ENCODE assay signal across 1 cellular context in the genomic region with DNA sequence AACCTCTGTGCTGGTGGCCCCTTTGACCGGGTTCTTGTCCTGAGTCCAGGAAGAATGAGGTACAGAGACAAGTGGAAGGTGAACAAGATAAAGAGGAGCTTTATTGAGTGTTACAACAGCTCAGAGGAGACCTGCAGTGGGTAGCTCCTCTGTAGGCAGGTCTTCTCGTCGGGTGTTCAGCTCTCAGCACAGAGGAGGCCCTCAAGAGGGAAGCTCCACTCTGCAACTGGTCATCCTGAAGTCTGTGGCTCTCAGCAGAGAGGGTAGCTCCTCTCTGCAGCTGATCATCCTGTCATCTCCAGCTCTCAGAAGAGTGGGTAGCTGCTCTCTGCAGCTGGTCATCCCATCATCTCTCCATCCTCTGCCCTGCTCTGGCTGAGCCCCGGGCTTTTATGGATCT.
TF ChIP-seq lines count a peak whose summit lies in the region.

No MANE protein-coding gene starts in this region.

TF ChIP-seq in WTC11, 78 proteins besides CTCF, POLR2A, EP300 and RAD21 (continued from another document):
- TF ChIP-seq, protein P1, sequence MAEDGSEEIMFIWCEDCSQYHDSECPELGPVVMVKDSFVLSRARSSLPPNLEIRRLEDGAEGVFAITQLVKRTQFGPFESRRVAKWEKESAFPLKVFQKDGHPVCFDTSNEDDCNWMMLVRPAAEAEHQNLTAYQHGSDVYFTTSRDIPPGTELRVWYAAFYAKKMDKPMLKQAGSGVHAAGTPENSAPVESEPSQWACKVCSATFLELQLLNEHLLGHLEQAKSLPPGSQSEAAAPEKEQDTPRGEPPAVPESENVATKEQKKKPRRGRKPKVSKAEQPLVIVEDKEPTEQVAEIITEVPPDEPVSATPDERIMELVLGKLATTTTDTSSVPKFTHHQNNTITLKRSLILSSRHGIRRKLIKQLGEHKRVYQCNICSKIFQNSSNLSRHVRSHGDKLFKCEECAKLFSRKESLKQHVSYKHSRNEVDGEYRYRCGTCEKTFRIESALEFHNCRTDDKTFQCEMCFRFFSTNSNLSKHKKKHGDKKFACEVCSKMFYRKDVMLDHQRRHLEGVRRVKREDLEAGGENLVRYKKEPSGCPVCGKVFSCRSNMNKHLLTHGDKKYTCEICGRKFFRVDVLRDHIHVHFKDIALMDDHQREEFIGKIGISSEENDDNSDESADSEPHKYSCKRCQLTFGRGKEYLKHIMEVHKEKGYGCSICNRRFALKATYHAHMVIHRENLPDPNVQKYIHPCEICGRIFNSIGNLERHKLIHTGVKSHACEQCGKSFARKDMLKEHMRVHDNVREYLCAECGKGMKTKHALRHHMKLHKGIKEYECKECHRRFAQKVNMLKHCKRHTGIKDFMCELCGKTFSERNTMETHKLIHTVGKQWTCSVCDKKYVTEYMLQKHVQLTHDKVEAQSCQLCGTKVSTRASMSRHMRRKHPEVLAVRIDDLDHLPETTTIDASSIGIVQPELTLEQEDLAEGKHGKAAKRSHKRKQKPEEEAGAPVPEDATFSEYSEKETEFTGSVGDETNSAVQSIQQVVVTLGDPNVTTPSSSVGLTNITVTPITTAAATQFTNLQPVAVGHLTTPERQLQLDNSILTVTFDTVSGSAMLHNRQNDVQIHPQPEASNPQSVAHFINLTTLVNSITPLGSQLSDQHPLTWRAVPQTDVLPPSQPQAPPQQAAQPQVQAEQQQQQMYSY (CRISPR knock-in tag; IDR thresholded peaks at IDR 0.05), result no peak
- TF ChIP-seq TP53 (CRISPR knock-in tag; IDR thresholded peaks at IDR 0.05) (no peak), RELA (CRISPR knock-in tag; IDR thresholded peaks at IDR 0.05; ENCODE audit: borderline replicate concordance) (no peak)
- TF ChIP-seq, protein P2, sequence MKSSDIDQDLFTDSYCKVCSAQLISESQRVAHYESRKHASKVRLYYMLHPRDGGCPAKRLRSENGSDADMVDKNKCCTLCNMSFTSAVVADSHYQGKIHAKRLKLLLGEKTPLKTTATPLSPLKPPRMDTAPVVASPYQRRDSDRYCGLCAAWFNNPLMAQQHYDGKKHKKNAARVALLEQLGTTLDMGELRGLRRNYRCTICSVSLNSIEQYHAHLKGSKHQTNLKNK (CRISPR knock-in tag; IDR thresholded peaks at IDR 0.05), result no peak
